Comparison of ENCODE assay signal across 26 cellular contexts in the genomic region with DNA sequence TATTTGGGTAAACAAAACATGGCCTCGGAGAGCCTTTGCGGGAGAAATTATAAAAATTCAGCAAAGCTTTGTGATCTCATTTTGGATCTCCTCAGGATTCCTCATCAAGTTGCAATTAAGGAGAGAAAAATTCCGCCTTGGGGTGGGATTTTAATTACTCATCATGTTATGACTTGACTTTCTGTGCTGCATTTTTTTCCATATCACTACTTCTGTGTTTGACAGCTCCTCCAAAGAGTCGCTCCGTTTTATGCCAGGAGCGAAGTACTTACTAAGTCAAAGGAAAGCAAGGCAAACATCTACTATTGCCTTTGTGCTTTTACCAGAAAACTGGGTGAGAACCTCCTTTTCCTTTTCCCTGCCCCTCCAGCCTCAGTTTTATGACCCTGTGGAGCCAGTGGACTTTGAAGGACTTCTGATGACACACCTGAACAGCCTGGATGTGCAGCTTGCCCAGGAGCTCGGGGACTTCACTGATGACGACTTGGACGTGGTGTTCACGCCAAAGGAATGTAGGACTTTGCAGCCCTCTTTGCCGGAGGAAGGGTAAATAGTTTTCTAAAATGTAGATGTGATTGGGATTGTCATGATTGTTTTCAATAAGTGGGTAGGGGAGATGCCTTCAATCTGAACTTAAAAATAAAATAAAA.
DNase-seq lines count a peak whose midpoint lies in the region; ATAC-seq, FAIRE-seq and TF ChIP-seq lines count a peak whose summit lies in the region.
"Had no signal": no experiment of that assay in that cellular context is flagged by ENCODE, and none has a peak within 500 bp of the region (broad histone marks: within the 10 kb centered on the region; RNA-seq: fewer than 3 reads in every experiment).

No MANE protein-coding gene starts in this region.

- DNase-seq in mammary epithelial cell, result peak; percentile 12
- DNase-seq in breast epithelium (ENCODE audit: low spot score in 2 of 2), result no peak
- no peak for DNase-seq in keratinocyte (ENCODE audit: low read depth, low spot score)
- DNase-seq in NCI-H2171 (lab: John Stamatoyannopoulos, UW), result no peak
- no peak for DNase-seq in HuH-7.5 (ENCODE audit: low spot score)
- DNase-seq: activated CD4-positive, alpha-beta T cell treated with anti-CD3 and anti-CD28 coated beads, Interleukin-2, amount 10 ng/mL, durations not matched to agents 24 days and 14 days; activated CD8-positive, alpha-beta memory T cell treated with anti-CD3 and anti-CD28 coated beads, Interleukin-2, amount 10 ng/mL, durations not matched to agents 7 days and 5 days; central memory CD4-positive, alpha-beta T cell; GM23248; islet precursor cell; Kasumi-1; NCI-H2171 treated with DMSO at 0.1 percent for 48 hours; NCI-H524; NK-92 treated with Interleukin-12 subunit alpha and Interleukin-12 subunit beta, amount 100 ng/mL, for 24 hours; PC-3; stimulated activated CD8-positive, alpha-beta memory T cell treated with anti-CD3 and anti-CD28 coated beads, Interleukin-4, amount 100 ng/mL, for 48 hours; T-helper 9 cell had no signal

- H3K4me3 ChIP-seq in mammary epithelial cell (replicated peaks in 1 of 3; ENCODE audit: insufficient read depth in 1 of 3, low read depth in 2 of 3, low read length in 3 of 3) (no peak overlapping the region), breast epithelium (no peak overlapping the region), keratinocyte (ENCODE audit: control insufficient read depth in 2 of 3, extremely low read depth in 1 of 3, insufficient read depth in 2 of 3, low read depth in 1 of 3, low read length in 3 of 3) (peak overlapping the region in 2 of 3 experiments; percentile 15 to 22)
- H3K4me3 ChIP-seq: GM23248, skin epidermis, tibial nerve had no signal

- H3K27ac Mint-ChIP-seq in activated T-helper 17 cell treated with anti-CD3 and anti-CD28 coated beads, Interleukin-2, amount 50 U/mL, for 72 hours, result peak overlapping the region; percentile 63
- H3K27ac Mint-ChIP-seq: activated CD4-positive, alpha-beta T cell treated with anti-CD3 and anti-CD28 coated beads, Interleukin-2, amount 10 ng/mL, durations not matched to agents 24 days and 14 days; activated CD8-positive, alpha-beta memory T cell treated with anti-CD3 and anti-CD28 coated beads, Interleukin-2, amount 10 ng/mL, durations not matched to agents 7 days and 5 days; nephron had no signal

- ATAC-seq in activated T-helper 17 cell treated with anti-CD3 and anti-CD28 coated beads, Interleukin-2, amount 50 U/mL, for 72 hours (replicated peaks), result no peak
- ATAC-seq in HG03039 (IDR thresholded peaks at IDR 0.05; ENCODE audit: unreplicated experiment), result no peak
- ATAC-seq: activated CD8-positive, alpha-beta memory T cell treated with anti-CD3 and anti-CD28 coated beads, Interleukin-2, amount 10 ng/mL, durations not matched to agents 7 days and 5 days; PC-3; SK-N-SH treated with all-trans-retinoic acid at 6 μM for 48 hours had no signal

- no peak overlapping the region for H3K4me3 Mint-ChIP-seq in activated T-helper 17 cell treated with anti-CD3 and anti-CD28 coated beads, Interleukin-2, amount 50 U/mL, for 72 hours
- H3K4me3 Mint-ChIP-seq: activated CD4-positive, alpha-beta T cell treated with anti-CD3 and anti-CD28 coated beads, Interleukin-2, amount 10 ng/mL, durations not matched to agents 24 days and 14 days; activated CD8-positive, alpha-beta memory T cell treated with anti-CD3 and anti-CD28 coated beads, Interleukin-2, amount 10 ng/mL, durations not matched to agents 7 days and 5 days; dendritic cell treated with granulocyte-macrophage colony-stimulating factor and Interleukin-4, amounts not matched to agents 40 ng/mL and 50 ng/mL, for 4 days; nephron had no signal

- H3K4me2 ChIP-seq in mammary epithelial cell (ENCODE audit: insufficient read depth, low read depth, low read length) (peak overlapping the region; percentile 40), keratinocyte (ENCODE audit: control insufficient read depth, extremely low read depth, insufficient read depth, low read depth, low read length) (peak overlapping the region; percentile 77)

- H3K9me3 ChIP-seq in mammary epithelial cell (replicated peaks; ENCODE audit: insufficient read depth, low read length) (no peaks in the 10 kb centered on the region), breast epithelium (no peaks in the 10 kb centered on the region), keratinocyte (ENCODE audit: control insufficient read depth, low read depth, low read length) (no peaks in the 10 kb centered on the region)
- H3K9me3 ChIP-seq: tibial nerve had no signal

- TF ChIP-seq CTCF in mammary epithelial cell (conservative IDR thresholded peaks at IDR 0.05 in 1 of 2, IDR thresholded peaks at IDR 0.05 in 1 of 2; ENCODE audit: extremely low read depth in 1 of 2, insufficient read depth in 1 of 2, low read depth in 1 of 2, low read length in 2 of 2) (no peak), breast epithelium (IDR thresholded peaks at IDR 0.05) (no peak), keratinocyte (optimal IDR thresholded peaks at IDR 0.05 in 1 of 3, IDR thresholded peaks at IDR 0.05 in 1 of 3, conservative IDR thresholded peaks at IDR 0.05 in 1 of 3; ENCODE audit: extremely low read depth in 1 of 3, insufficient read depth in 2 of 3, low read length in 3 of 3) (no peak)

- peak overlapping the region; percentile 43 for H2AFZ ChIP-seq in mammary epithelial cell (ENCODE audit: low read depth, low read length)
- H2AFZ ChIP-seq in keratinocyte (ENCODE audit: control insufficient read depth, low read length), result peak overlapping the region; percentile 45
- H2AFZ ChIP-seq: GM23248 had no signal

- no TSS peak for BruUV-seq in mammary epithelial cell (replicated peaks; lab: Mats Ljungman, UMichigan)

- peaks cover 30% of the 10 kb centered on the region for H3K4me1 Mint-ChIP-seq in activated T-helper 17 cell treated with anti-CD3 and anti-CD28 coated beads, Interleukin-2, amount 50 U/mL, for 72 hours
- H3K4me1 Mint-ChIP-seq: nephron had no signal

- intact Hi-C loops in mammary epithelial cell (cut with micrococcal nuclease) (no loop called here), breast epithelium (cut with DNase I; ENCODE audit: low total_unique reads) (no loop called here)

- H3K27me3 Mint-ChIP-seq in activated T-helper 17 cell treated with anti-CD3 and anti-CD28 coated beads, Interleukin-2, amount 50 U/mL, for 72 hours, result no peaks in the 10 kb centered on the region
- H3K27me3 Mint-ChIP-seq: activated CD4-positive, alpha-beta T cell treated with anti-CD3 and anti-CD28 coated beads, Interleukin-2, amount 10 ng/mL, durations not matched to agents 24 days and 14 days; activated CD8-positive, alpha-beta memory T cell treated with anti-CD3 and anti-CD28 coated beads, Interleukin-2, amount 10 ng/mL, durations not matched to agents 7 days and 5 days; dendritic cell treated with granulocyte-macrophage colony-stimulating factor and Interleukin-4, amounts not matched to agents 40 ng/mL and 50 ng/mL, for 4 days had no signal

- H3K36me3 ChIP-seq in mammary epithelial cell (ENCODE audit: insufficient read depth, low read length), result no peaks in the 10 kb centered on the region
- H3K36me3 ChIP-seq in breast epithelium, result no peaks in the 10 kb centered on the region
- H3K36me3 ChIP-seq in keratinocyte (ENCODE audit: control insufficient read depth in 2 of 2, extremely low read depth in 1 of 2, insufficient read depth in 2 of 2, low read length in 2 of 2), result no peaks in the 10 kb centered on the region

- WGBS in mammary epithelial cell (ENCODE audit: low coverage, missing lambda C conversion rate), result 1% methylated on average over 11 of the region's 11 CpGs

- no peaks in the 10 kb centered on the region for H3K9me1 ChIP-seq in keratinocyte (ENCODE audit: control insufficient read depth, extremely low read depth, insufficient read depth, low read length)

- H3K79me2 ChIP-seq in mammary epithelial cell (ENCODE audit: insufficient read depth, low read length) (no peaks in the 10 kb centered on the region), keratinocyte (ENCODE audit: control insufficient read depth, insufficient read depth, low read length) (no peaks in the 10 kb centered on the region)

- no peaks in the 10 kb centered on the region for H4K20me1 ChIP-seq in mammary epithelial cell (ENCODE audit: insufficient read depth, low read length)
- H4K20me1 ChIP-seq in keratinocyte (ENCODE audit: control insufficient read depth, extremely low read depth, insufficient read depth, low read length), result no peaks in the 10 kb centered on the region

- H3K9me3 Mint-ChIP-seq in activated T-helper 17 cell treated with anti-CD3 and anti-CD28 coated beads, Interleukin-2, amount 50 U/mL, for 72 hours, result no peaks in the 10 kb centered on the region
- H3K9me3 Mint-ChIP-seq: activated CD4-positive, alpha-beta T cell treated with anti-CD3 and anti-CD28 coated beads, Interleukin-2, amount 10 ng/mL, durations not matched to agents 24 days and 14 days; dendritic cell treated with granulocyte-macrophage colony-stimulating factor and Interleukin-4, amounts not matched to agents 40 ng/mL and 50 ng/mL, for 4 days; nephron had no signal

- in situ Hi-C loops in mammary epithelial cell (cut with MboI; ENCODE audit: low sequenced_read_pairs in 2 of 2), result no loop called here

- H3K36me3 Mint-ChIP-seq in activated T-helper 17 cell treated with anti-CD3 and anti-CD28 coated beads, Interleukin-2, amount 50 U/mL, for 72 hours (ENCODE audit: low read depth), result peaks cover 100% of the 10 kb centered on the region

- peak; percentile 67 for FAIRE-seq in keratinocyte (lab: Jason Lieb, UNC)
- FAIRE-seq: astrocyte had no signal

- CTCF ChIA-PET in mammary epithelial cell (lab: Charles Lee; ENCODE audit: low non-redundant PET), result no interaction called here

- H3K9ac ChIP-seq in mammary epithelial cell (ENCODE audit: insufficient read depth, low read length) (no peak overlapping the region), keratinocyte (ENCODE audit: control insufficient read depth, extremely low read depth, insufficient read depth, low read length) (no peak overlapping the region)
- H3K9ac ChIP-seq: GM23248 had no signal

- TF ChIP-seq POLR2A in breast epithelium (IDR thresholded peaks at IDR 0.05), result no peak

- dilution Hi-C loops in mammary epithelial cell (cut with HindIII; ENCODE audit: low sequenced_read_pairs), result loop anchor here (5.0 kb wide), 1 partner anchor 41 kb away; no protein-coding TSS in a partner anchor
- dilution Hi-C loops in keratinocyte (cut with MboI; ENCODE audit: extremely low pct_ligation_motif_present, low sequenced_read_pairs), result no loop called here

- H3K4me1 ChIP-seq in mammary epithelial cell (ENCODE audit: insufficient read depth, low read length), result no peaks in the 10 kb centered on the region
- H3K4me1 ChIP-seq in breast epithelium, result no peaks in the 10 kb centered on the region
- H3K4me1 ChIP-seq in keratinocyte (ENCODE audit: control insufficient read depth, extremely low read depth, insufficient read depth, low read length), result peaks cover 12% of the 10 kb centered on the region

- H3K27me3 ChIP-seq in mammary epithelial cell (ENCODE audit: insufficient read depth, low read length) (peaks cover 2% of the 10 kb centered on the region), breast epithelium (no peaks in the 10 kb centered on the region), keratinocyte (ENCODE audit: control insufficient read depth, extremely low read depth, insufficient read depth, low read length) (no peaks in the 10 kb centered on the region)
- H3K27me3 ChIP-seq: tibial nerve had no signal

- H3K27ac ChIP-seq in mammary epithelial cell (ENCODE audit: insufficient read depth, low read depth, low read length) (no peak overlapping the region), breast epithelium (peak overlapping the region in 1 of 2 donors; percentile 43), keratinocyte (ENCODE audit: control insufficient read depth, insufficient read depth, low read length) (no peak overlapping the region)
- H3K27ac ChIP-seq: GM23248, skin epidermis, tibial nerve, VCaP had no signal

Comparison
In these comparisons a context has a peak if more than half of its experiments do, and no peak if none do; other contexts are left out.
1. H3K4me3 ChIP-seq: peak in keratinocyte (2 of 3); none in mammary epithelial cell (0 of 3) and breast epithelium (0 of 3).